ENCODE assay signal across 1 cellular context in genomic region chr1:55215194-55216021, GRCh38.
TF ChIP-seq lines count a peak whose summit lies in the region.

USP24 (minus strand) TSS chr1:55215364; CDS start chr1:55215113, 251 bp downstream.

TF ChIP-seq in HepG2, 621 proteins besides CTCF, POLR2A, EP300 and RAD21 (continued from another document and continues in another):
- TF ChIP-seq ZNF142 (CRISPR knock-in tag; IDR thresholded peaks at IDR 0.05), result no peak
- no peak for TF ChIP-seq TERF1 (CRISPR knock-in tag; IDR thresholded peaks at IDR 0.05)
- TF ChIP-seq THAP11 (CRISPR knock-in tag; IDR thresholded peaks at IDR 0.05), result peak; percentile 70
- TF ChIP-seq REL (CRISPR knock-in tag; conservative IDR thresholded peaks at IDR 0.05), result no peak
- TF ChIP-seq ZNF879 (CRISPR knock-in tag; IDR thresholded peaks at IDR 0.05), result no peak
- no peak; the same call in 1 of the 2 replicates for TF ChIP-seq YEATS4 (CRISPR knock-in tag; IDR thresholded peaks at IDR 0.05; ENCODE audit: borderline replicate concordance)
- 0 out of 2 replicates have a peak, but pooled peaks have one; percentile 39 for TF ChIP-seq SPEN (CRISPR knock-in tag; IDR thresholded peaks at IDR 0.05; ENCODE audit: low read depth)
- peak; percentile 52 for TF ChIP-seq ZBTB26 (CRISPR knock-in tag; IDR thresholded peaks at IDR 0.05; ENCODE audit: borderline replicate concordance)
- TF ChIP-seq ZEB1 (IDR thresholded peaks at IDR 0.05; ENCODE audit: insufficient replicate concordance, low read depth), result no peak
- 0 out of 2 replicates have a peak, but pooled peaks have one; percentile 76 for TF ChIP-seq ZNF451 (CRISPR knock-in tag; IDR thresholded peaks at IDR 0.05)
- peak; percentile 68; the same call in 1 of the 2 replicates for TF ChIP-seq ZFP82 (CRISPR knock-in tag; IDR thresholded peaks at IDR 0.05; ENCODE audit: borderline replicate concordance)
- no peak for TF ChIP-seq REXO4 (CRISPR knock-in tag; IDR thresholded peaks at IDR 0.05; ENCODE audit: borderline replicate concordance)
- no peak for TF ChIP-seq SMC3 (IDR thresholded peaks at IDR 0.05; ENCODE audit: low read length)
- TF ChIP-seq ADNP (CRISPR knock-in tag; IDR thresholded peaks at IDR 0.05), result no peak
- 0 out of 2 replicates have a peak, but pooled peaks have one; percentile 8 for TF ChIP-seq ZNF460 (CRISPR knock-in tag; IDR thresholded peaks at IDR 0.05; ENCODE audit: borderline replicate concordance)
- TF ChIP-seq CSRNP2 (CRISPR knock-in tag; conservative IDR thresholded peaks at IDR 0.05; ENCODE audit: low read depth), result no peak
- TF ChIP-seq ZNF530 (CRISPR knock-in tag; IDR thresholded peaks at IDR 0.05; ENCODE audit: low read depth), result no peak
- TF ChIP-seq FOXA3 (CRISPR knock-in tag; IDR thresholded peaks at IDR 0.05), result peak; percentile 28; the same call in 1 of the 2 replicates
- TF ChIP-seq ZFP37 (CRISPR knock-in tag; IDR thresholded peaks at IDR 0.05; ENCODE audit: borderline replicate concordance), result no peak
- TF ChIP-seq ZNF101 (CRISPR knock-in tag; IDR thresholded peaks at IDR 0.05; ENCODE audit: borderline replicate concordance, low read depth), result no peak
- TF ChIP-seq PAX8 (CRISPR knock-in tag; IDR thresholded peaks at IDR 0.05; ENCODE audit: borderline replicate concordance), result peak; percentile 75; the same call in 1 of the 2 replicates
- TF ChIP-seq HOXA9 (CRISPR knock-in tag; IDR thresholded peaks at IDR 0.05; ENCODE audit: borderline replicate concordance), result no peak
- no peak for TF ChIP-seq ZMYM2 (CRISPR knock-in tag; IDR thresholded peaks at IDR 0.05)
- TF ChIP-seq SALL2 (CRISPR knock-in tag; IDR thresholded peaks at IDR 0.05), result peak; percentile 22
- TF ChIP-seq SSRP1 (CRISPR knock-in tag; IDR thresholded peaks at IDR 0.05), result no peak
- peak; percentile 43; the same call in 1 of the 2 replicates for TF ChIP-seq EED (CRISPR knock-in tag; IDR thresholded peaks at IDR 0.05)
- TF ChIP-seq ZSCAN5A (CRISPR knock-in tag; IDR thresholded peaks at IDR 0.05; ENCODE audit: borderline replicate concordance), result no peak
- no peak; the same call in 1 of the 2 replicates for TF ChIP-seq ZSCAN20 (CRISPR knock-in tag; IDR thresholded peaks at IDR 0.05; ENCODE audit: borderline replicate concordance)
- TF ChIP-seq STAG1 (CRISPR knock-in tag; IDR thresholded peaks at IDR 0.05), result no peak
- TF ChIP-seq DRAP1 (CRISPR knock-in tag; IDR thresholded peaks at IDR 0.05), result peak; percentile 76
- TF ChIP-seq ZNF362 (CRISPR knock-in tag; IDR thresholded peaks at IDR 0.05; ENCODE audit: borderline replicate concordance), result no peak
- no peak for TF ChIP-seq ARID2 (CRISPR knock-in tag; IDR thresholded peaks at IDR 0.05; ENCODE audit: borderline replicate concordance)
- 0 out of 2 replicates have a peak, but pooled peaks have one; percentile 18 for TF ChIP-seq ZBTB44 (CRISPR knock-in tag; IDR thresholded peaks at IDR 0.05)
- no peak for TF ChIP-seq ZNF674 (CRISPR knock-in tag; IDR thresholded peaks at IDR 0.05; ENCODE audit: low read depth)
- TF ChIP-seq ZMYM3 (CRISPR knock-in tag; IDR thresholded peaks at IDR 0.05), result no peak
- no peak for TF ChIP-seq HBP1 (CRISPR knock-in tag; IDR thresholded peaks at IDR 0.05; ENCODE audit: low read depth)
- TF ChIP-seq PLSCR1 (CRISPR knock-in tag; IDR thresholded peaks at IDR 0.05; ENCODE audit: borderline replicate concordance), result no peak
- 0 out of 2 replicates have a peak, but pooled peaks have one; percentile 33 for TF ChIP-seq GLI4 (CRISPR knock-in tag; IDR thresholded peaks at IDR 0.05; ENCODE audit: borderline replicate concordance)
- TF ChIP-seq SOX5 (CRISPR knock-in tag; IDR thresholded peaks at IDR 0.05; ENCODE audit: borderline replicate concordance), result peak; percentile 51
- TF ChIP-seq SIN3A (IDR thresholded peaks at IDR 0.05; ENCODE audit: borderline replicate concordance, low read depth, low read length), result 0 out of 2 replicates have a peak, but pooled peaks have one; percentile 34
- TF ChIP-seq ZMAT5 (CRISPR knock-in tag; IDR thresholded peaks at IDR 0.05; ENCODE audit: borderline replicate concordance, low read depth), result no peak
- no peak for TF ChIP-seq ZNF296 (CRISPR knock-in tag; conservative IDR thresholded peaks at IDR 0.05)
- TF ChIP-seq PRMT3 (CRISPR knock-in tag; IDR thresholded peaks at IDR 0.05; ENCODE audit: borderline replicate concordance, low read depth), result no peak; the same call in 1 of the 2 replicates
- TF ChIP-seq KLF12 (CRISPR knock-in tag; IDR thresholded peaks at IDR 0.05; ENCODE audit: borderline replicate concordance), result no peak
